In genomic region chr1:36236302-36236701, GRCh38 we compare ENCODE assay signal across 15 cellular contexts. TPM values are rescaled to one million over a fixed set of nuclear protein-coding genes. Genes with fewer than 3 reads are reported as not detected.
DNase-seq lines count a peak whose midpoint lies in the region; ATAC-seq, FAIRE-seq and TF ChIP-seq lines count a peak whose summit lies in the region.
"Had no signal": no experiment of that assay in that cellular context is flagged by ENCODE, and none has a peak within 500 bp of the region (broad histone marks: within the 10 kb centered on the region; RNA-seq: fewer than 3 reads in every experiment).

No MANE protein-coding gene starts in this region.

- H3K4me1 ChIP-seq in prostate gland (replicated peaks) = peaks cover 14% of the 10 kb centered on the region

- peak overlapping the region; percentile 61 to 98 for H3K27ac ChIP-seq in prostate gland

- H3K36me3 Mint-ChIP-seq in activated CD4-positive, alpha-beta T cell treated with anti-CD3 and anti-CD28 coated beads for 36 hours (ENCODE audit: low read depth) = peaks cover 41% of the 10 kb centered on the region
- H3K36me3 Mint-ChIP-seq in HFFc6 (ENCODE audit: low read depth) = no peaks in the 10 kb centered on the region; the same call in 1 of the 2 replicates
- H3K36me3 Mint-ChIP-seq in brain = peaks cover 64% of the 10 kb centered on the region

- no peaks in the 10 kb centered on the region for H3K36me3 ChIP-seq in prostate gland

- CTCF ChIA-PET in activated CD4-positive, alpha-beta T cell treated with anti-CD3 and anti-CD28 coated beads for 36 hours (lab: Charles Lee) = interaction anchor here (0.9 to 1.1 kb wide), 3 partner anchors 19 to 66 kb away, joined by 3 read pairs; no protein-coding TSS in a partner anchor

- TF ChIP-seq CTCF in HFFc6 (IDR thresholded peaks at IDR 0.05) (no peak), brain (conservative IDR thresholded peaks at IDR 0.05) (no peak), prostate gland (IDR thresholded peaks at IDR 0.05) (no peak)

- H3K27me3 Mint-ChIP-seq in activated CD4-positive, alpha-beta T cell treated with anti-CD3 and anti-CD28 coated beads for 36 hours = no peaks in the 10 kb centered on the region
- H3K27me3 Mint-ChIP-seq in HFFc6 (ENCODE audit: insufficient read depth) = no peaks in the 10 kb centered on the region
- no peaks in the 10 kb centered on the region for H3K27me3 Mint-ChIP-seq in brain

- no peak overlapping the region for H3K4me3 Mint-ChIP-seq in activated CD4-positive, alpha-beta T cell treated with anti-CD3 and anti-CD28 coated beads for 36 hours
- H3K4me3 Mint-ChIP-seq in HFFc6 (no peak overlapping the region), brain (no peak overlapping the region)

- 36% methylated on average over 3 of the region's 3 CpGs for WGBS in prostate gland

- H3K9me3 Mint-ChIP-seq in activated CD4-positive, alpha-beta T cell treated with anti-CD3 and anti-CD28 coated beads for 36 hours (ENCODE audit: low read depth) = no peaks in the 10 kb centered on the region
- H3K9me3 Mint-ChIP-seq in HFFc6 (no peaks in the 10 kb centered on the region), brain (no peaks in the 10 kb centered on the region)
- H3K9me3 Mint-ChIP-seq: activated naive CD4-positive, alpha-beta T cell treated with anti-CD3 and anti-CD28 coated beads, Interleukin-2, amount 50 U/mL, for 72 hours had no signal

- H3K4me3 ChIP-seq in prostate gland = no peak overlapping the region

- H3K9me3 ChIP-seq in prostate gland = no peaks in the 10 kb centered on the region

- FAIRE-seq in GM12891 (lab: Jason Lieb, UNC) = no peak
- FAIRE-seq: endothelial cell of umbilical vein had no signal

- peaks cover 56% of the 10 kb centered on the region for H3K4me1 Mint-ChIP-seq in activated CD4-positive, alpha-beta T cell treated with anti-CD3 and anti-CD28 coated beads for 36 hours
- H3K4me1 Mint-ChIP-seq in HFFc6 (ENCODE audit: low read depth) = peaks cover 28% of the 10 kb centered on the region
- peaks cover 57% of the 10 kb centered on the region for H3K4me1 Mint-ChIP-seq in brain

- no peak for ATAC-seq in activated CD4-positive, alpha-beta T cell treated with anti-CD3 and anti-CD28 coated beads for 36 hours
- ATAC-seq: activated naive CD4-positive, alpha-beta T cell treated with anti-CD3 and anti-CD28 coated beads, Interleukin-2, amount 50 U/mL, for 72 hours had no signal

- peak overlapping the region; percentile 5 for H3K27ac Mint-ChIP-seq in activated CD4-positive, alpha-beta T cell treated with anti-CD3 and anti-CD28 coated beads for 36 hours
- H3K27ac Mint-ChIP-seq in HFFc6 (peak overlapping the region; percentile 31), brain (peak overlapping the region in 4 of 5 experiments; percentile 9 to 62 (median 57))

- no peak for TF ChIP-seq POLR2A in prostate gland (IDR thresholded peaks at IDR 0.05)
- TF ChIP-seq POLR2A in GM12891 (IDR thresholded peaks at IDR 0.05; ENCODE audit: low read depth, low read length) = no peak

- POLR2A ChIA-PET in activated CD4-positive, alpha-beta T cell treated with anti-CD3 and anti-CD28 coated beads for 36 hours (lab: Charles Lee) = interaction anchor here (0.6 kb wide), 1 partner anchor 163 kb away, joined by 4 read pairs; no protein-coding TSS in a partner anchor

- H3K27me3 ChIP-seq in prostate gland (replicated peaks; ENCODE audit: insufficient read depth) = no peaks in the 10 kb centered on the region

- intact Hi-C loops in activated CD4-positive, alpha-beta T cell treated with anti-CD3 and anti-CD28 coated beads for 36 hours (cut with DNase I, micrococcal nuclease) = loop anchor here in 1 of 2 experiments (5.0 kb wide), 1 partner anchor 36 kb away; no protein-coding TSS in a partner anchor
- intact Hi-C loops in prostate gland (cut with DNase I) = no loop called here

- DNase-seq in activated CD4-positive, alpha-beta T cell treated with anti-CD3 and anti-CD28 coated beads for 36 hours = no peak
- no peak for DNase-seq in activated CD4-positive, alpha-beta T cell treated with anti-CD3 and anti-CD28 coated beads, Interleukin-2, amount 50 U/mL, for 48 hours
- no peak for DNase-seq in HFFc6
- DNase-seq in prostate gland (ENCODE audit: low spot score) = no peak
- DNase-seq in ureter (ENCODE audit: low spot score) = no peak
- no peak for DNase-seq in GM12891 (ENCODE audit: insufficient read length, low spot score)
- no peak for DNase-seq in HUDEP-2 (lab: John Stamatoyannopoulos, UW; ENCODE audit: unreplicated experiment in 76 of 76)
- DNase-seq: central memory CD4-positive, alpha-beta T cell; islet precursor cell; NCI-H1417; NCI-H446 treated with DMSO at 0.1 percent for 48 hours; stimulated activated CD4-positive, alpha-beta T cell treated with anti-CD3 and anti-CD28 coated beads, Interleukin-4, amount 100 ng/mL, for 1 hour had no signal

TF ChIP-seq in GM12891, 5 proteins besides CTCF, POLR2A, EP300 and RAD21:
- TF ChIP-seq POLR2AphosphoS5 (IDR thresholded peaks at IDR 0.05; ENCODE audit: low read depth, low read length) (no peak), SPI1 (IDR thresholded peaks at IDR 0.05; ENCODE audit: low read depth, low read length) (no peak), TAF1 (IDR thresholded peaks at IDR 0.05; ENCODE audit: low read depth, low read length) (no peak), PAX5 (IDR thresholded peaks at IDR 0.05; ENCODE audit: insufficient read depth, low read length, severe bottlenecking) (no peak), POU2F2 (IDR thresholded peaks at IDR 0.05; ENCODE audit: low read depth, low read length) (no peak)

RNA-seq across cellular contexts. Expression of gene THRAP3, which starts 12.1 kb away (rescaled TPM):
- 100 to 1,000 TPM; 149 to 182 TPM for total RNA-seq in activated CD4-positive, alpha-beta T cell treated with anti-CD3 and anti-CD28 coated beads for 36 hours
- 100 to 1,000 TPM; 116 to 126 (median 121) TPM for total RNA-seq in HFFc6 (2021; fragmentation: NEBNext Ultra II Directional; extraction: Animal tissue kit (Norgen Biotek cat#: 25700))
- 59.5 TPM for polyA plus RNA-seq in brain (ENCODE audit: insufficient read depth, low read depth, low replicate concordance)
- total RNA-seq in prostate gland (100 to 1,000 TPM; 100 to 123 TPM), ureter (129 TPM)
- 53.4 TPM for polyA plus RNA-seq in GM12891 (2012; ENCODE audit: low read depth, missing spikeins)

Comparison
In these comparisons a context has a peak if more than half of its experiments do, and no peak if none do; other contexts are left out.
1. H3K27ac Mint-ChIP-seq: peak in every context shown above with its lines; median percentile 57 in brain; 31 in HFFc6; 5 in activated CD4-positive, alpha-beta T cell treated with anti-CD3 and anti-CD28 coated beads for 36 hours.